Comparison of ENCODE assay signal across 8 cellular contexts in genomic region chr5:95808686-95809413, GRCh38. TPM values are rescaled to one million over a fixed set of nuclear protein-coding genes. Genes with fewer than 3 reads are reported as not detected.
A peak's percentile ranks its signal among the peaks of the same experiment; 100 is the strongest.
DNase-seq lines count a peak whose midpoint lies in the region; ATAC-seq and TF ChIP-seq lines count a peak whose summit lies in the region.

No MANE protein-coding gene starts in this region.

- no peaks in the 10 kb centered on the region for H3K27me3 Mint-ChIP-seq in CD8-positive, alpha-beta memory T cell
- H3K27me3 Mint-ChIP-seq in nephron (ENCODE audit: low read depth) = no peaks in the 10 kb centered on the region

- no peaks in the 10 kb centered on the region for H3K9me3 ChIP-seq in CD8-positive, alpha-beta memory T cell (ENCODE audit: low read length)
- H3K9me3 ChIP-seq in thoracic aorta = no peaks in the 10 kb centered on the region
- no peaks in the 10 kb centered on the region for H3K9me3 ChIP-seq in WERI-Rb-1 (ENCODE audit: severe bottlenecking)

- POLR2A ChIA-PET in CD8-positive, alpha-beta memory T cell (lab: Charles Lee) = interaction anchor here (1.3 to 4.1 kb wide), 3 partner anchors 12 to 35 kb away, joined by 7 to 72 read pairs (median 7); partner anchors contain the start of gene GLRX

- peaks cover under 1% of the 10 kb centered on the region for H3K36me3 ChIP-seq in CD8-positive, alpha-beta memory T cell (ENCODE audit: insufficient read depth, low read length)
- no peaks in the 10 kb centered on the region for H3K36me3 ChIP-seq in thoracic aorta
- H3K36me3 ChIP-seq in WERI-Rb-1 = no peaks in the 10 kb centered on the region; the same call in 1 of the 2 replicates

- peaks cover 60 to 65% (median 61%) of the 10 kb centered on the region in 3 donors for H3K4me1 Mint-ChIP-seq in CD8-positive, alpha-beta memory T cell
- H3K4me1 Mint-ChIP-seq in nephron = peaks cover 54% of the 10 kb centered on the region

- peaks cover 57% of the 10 kb centered on the region for H3K4me1 ChIP-seq in CD8-positive, alpha-beta memory T cell (ENCODE audit: insufficient read depth, low read length)
- H3K4me1 ChIP-seq in thoracic aorta (ENCODE audit: control insufficient read depth in 1 of 2, low read depth in 2 of 2) = peaks cover 23 to 48% of the 10 kb centered on the region in 2 donors

- TF ChIP-seq CTCF in nephron (IDR thresholded peaks at IDR 0.05; ENCODE audit: unreplicated experiment in 3 of 3) (no peak), thoracic aorta (IDR thresholded peaks at IDR 0.05) (no peak), WERI-Rb-1 (IDR thresholded peaks at IDR 0.05; ENCODE audit: low read depth, low read length) (no peak)

- peak overlapping the region; percentile 65 to 96 (median 87) for H3K27ac Mint-ChIP-seq in CD8-positive, alpha-beta memory T cell
- H3K27ac Mint-ChIP-seq in nephron = peak overlapping the region; percentile 73 to 82 (median 78)

- H3K4me3 Mint-ChIP-seq in CD8-positive, alpha-beta memory T cell = peak overlapping the region; percentile 20 to 82 (median 71)
- peak overlapping the region; percentile 4 to 22 (median 15) for H3K4me3 Mint-ChIP-seq in nephron

- no peaks in the 10 kb centered on the region for H3K9me3 Mint-ChIP-seq in CD8-positive, alpha-beta memory T cell
- peaks cover 3% of the 10 kb centered on the region for H3K9me3 Mint-ChIP-seq in nephron

- H3K27me3 ChIP-seq in CD8-positive, alpha-beta memory T cell (ENCODE audit: insufficient read depth, low read length, poor library complexity, severe bottlenecking) = no peaks in the 10 kb centered on the region
- H3K27me3 ChIP-seq in thoracic aorta (replicated peaks; ENCODE audit: insufficient read depth) (no peaks in the 10 kb centered on the region), WERI-Rb-1 (ENCODE audit: insufficient read depth, low read depth, severe bottlenecking) (no peaks in the 10 kb centered on the region)

- DNase-seq in CD8-positive, alpha-beta memory T cell = peak; percentile 67 to 90 (median 86)
- DNase-seq in activated CD4-positive, alpha-beta T cell treated with anti-CD3 and anti-CD28 coated beads for 48 hours = peak; percentile 81
- DNase-seq in effector CD8-positive, alpha-beta T cell (lab: John Stamatoyannopoulos, UW) = peak; percentile 69
- DNase-seq in thoracic aorta (ENCODE audit: low spot score) (peak; percentile 63), WERI-Rb-1 (no peak)

- H3K27ac ChIP-seq in CD8-positive, alpha-beta memory T cell (ENCODE audit: low read depth, low read length) = peak overlapping the region; percentile 4
- H3K27ac ChIP-seq in thoracic aorta = peak overlapping the region; percentile 53 to 75
- H3K27ac ChIP-seq in WERI-Rb-1 = no peak overlapping the region

- peak overlapping the region; percentile 31 for H3K4me3 ChIP-seq in CD8-positive, alpha-beta memory T cell (ENCODE audit: low read length)
- H3K4me3 ChIP-seq in thoracic aorta (peak overlapping the region; percentile 40), WERI-Rb-1 (ENCODE audit: low read depth, low read length) (no peak overlapping the region)

- peaks cover 4 to 22% (median 7%) of the 10 kb centered on the region in 3 donors for H3K36me3 Mint-ChIP-seq in CD8-positive, alpha-beta memory T cell
- H3K36me3 Mint-ChIP-seq in nephron (ENCODE audit: low read depth) = peaks cover 28% of the 10 kb centered on the region

- CTCF ChIA-PET in CD8-positive, alpha-beta memory T cell (lab: Charles Lee) = interaction anchor here (0.8 to 8.3 kb wide), 13 partner anchors 12 to 167 kb away, joined by 3 to 85 read pairs (median 6); partner anchors contain the start of gene GLRX

- peak; percentile 100 for ATAC-seq in GM21360 (IDR thresholded peaks at IDR 0.05; ENCODE audit: unreplicated experiment)
- peak; percentile 98 for ATAC-seq in HG03565 (IDR thresholded peaks at IDR 0.05; ENCODE audit: unreplicated experiment)
- ATAC-seq in thoracic aorta (ENCODE audit: insufficient number of reproducible peaks, low FRiP score, low read depth) = peak; percentile 75

RNA-seq across cellular contexts. Expression of gene GLRX, which starts 13.7 kb away (rescaled TPM):
- 10 to 100 TPM; 22.2 to 25.0 TPM for total RNA-seq in CD8-positive, alpha-beta memory T cell
- 240 TPM for polyA plus RNA-seq in CD8-positive, alpha-beta memory T cell
- 100 to 1,000 TPM in 1 of 2 donors, 10 to 100 TPM in 1; 29.2 to 148 TPM for total RNA-seq in thoracic aorta
